ENCODE assay signal across 8 cellular contexts in genomic region chr19:45691516-45692186, GRCh38. TPM values are rescaled to one million over a fixed set of nuclear protein-coding genes. Genes with fewer than 3 reads are reported as not detected.
DNase-seq lines count a peak whose midpoint lies in the region; ATAC-seq and TF ChIP-seq lines count a peak whose summit lies in the region.

TSS of gene SNRPD2 (minus strand) at chr19:45691953. CDS start at chr19:45691888, 65 bp downstream.

- H3K36me3 Mint-ChIP-seq in activated T-cell treated with anti-CD3 and anti-CD28 coated beads, Interleukin-2, amount 50 U/mL, for 72 hours (ENCODE audit: insufficient read depth in 2 of 2): peaks cover 7 to 25% of the 10 kb centered on the region in 2 donors

- H3K27me3 ChIP-seq in esophagus muscularis mucosa (no peaks in the 10 kb centered on the region), muscle layer of duodenum (ENCODE audit: low read depth, low read length) (no peaks in the 10 kb centered on the region)

- H3K36me3 ChIP-seq in esophagus muscularis mucosa: peaks cover 16 to 39% (median 31%) of the 10 kb centered on the region in 4 donors
- H3K36me3 ChIP-seq in muscle layer of duodenum (ENCODE audit: control insufficient read depth in 1 of 2, insufficient read depth in 2 of 2, low read length in 2 of 2): peaks cover 16 to 35% of the 10 kb centered on the region in 2 donors

- H3K9me3 ChIP-seq in esophagus muscularis mucosa (no peaks in the 10 kb centered on the region), muscle layer of duodenum (ENCODE audit: control insufficient read depth in 1 of 2, low read length in 2 of 2) (no peaks in the 10 kb centered on the region)

- H3K4me3 ChIP-seq in esophagus muscularis mucosa (peak within 1 kb of the TSS; percentile 65 to 78 (median 73)), muscle layer of duodenum (ENCODE audit: low read depth in 1 of 2, low read length in 2 of 2) (peak within 1 kb of the TSS; percentile 83 to 89)

- 2% methylated on average over 25 of the region's 36 CpGs for WGBS in esophagus muscularis mucosa

- peak within 1 kb of the TSS; percentile 95 for H3K27ac Mint-ChIP-seq in activated T-cell treated with anti-CD3 and anti-CD28 coated beads, Interleukin-2, amount 50 U/mL, for 72 hours

- no peaks in the 10 kb centered on the region for H3K9me3 Mint-ChIP-seq in activated T-cell treated with anti-CD3 and anti-CD28 coated beads, Interleukin-2, amount 50 U/mL, for 72 hours

- peak; percentile 87 for DNase-seq in DMS153 (lab: John Stamatoyannopoulos, UW)
- DNase-seq in HuH-7 (ENCODE audit: low spot score): peak; percentile 87
- DNase-seq in OCI-M2 (lab: John Stamatoyannopoulos, UW; ENCODE audit: unreplicated experiment): peak; percentile 99
- DNase-seq in activated T-cell treated with anti-CD3 and anti-CD28 coated beads, Interleukin-2, amount 50 U/mL, for 72 hours: peak; percentile 94 to 95
- peak; percentile 98 for DNase-seq in esophagus muscularis mucosa (ENCODE audit: extremely low spot score)
- peak; percentile 90 for DNase-seq in stimulated activated CD8-positive, alpha-beta memory T cell treated with anti-CD3 and anti-CD28 coated beads, Interleukin-7, amount 100 ng/mL, for 24 hours (ENCODE audit: low read depth)

- no peaks in the 10 kb centered on the region for H3K27me3 Mint-ChIP-seq in activated T-cell treated with anti-CD3 and anti-CD28 coated beads, Interleukin-2, amount 50 U/mL, for 72 hours (ENCODE audit: low read depth)

- intact Hi-C loops in esophagus muscularis mucosa (cut with DNase I): loop anchor here (2.0 kb wide), 1 partner anchor 75 kb away; no protein-coding TSS in a partner anchor

- peaks cover 30% of the 10 kb centered on the region for H3K4me1 Mint-ChIP-seq in activated T-cell treated with anti-CD3 and anti-CD28 coated beads, Interleukin-2, amount 50 U/mL, for 72 hours (ENCODE audit: low read depth)

- TF ChIP-seq CTCF in esophagus muscularis mucosa (IDR thresholded peaks at IDR 0.05): no peak

- peak; percentile 48 for ATAC-seq in GM21526 (IDR thresholded peaks at IDR 0.05; ENCODE audit: low FRiP score, unreplicated experiment)
- peak; percentile 61 for ATAC-seq in activated T-cell treated with anti-CD3 and anti-CD28 coated beads, Interleukin-2, amount 50 U/mL, for 72 hours (replicated peaks in 1 of 2)

- no peak for TF ChIP-seq EP300 in esophagus muscularis mucosa (IDR thresholded peaks at IDR 0.05)

- H3K4me3 Mint-ChIP-seq in activated T-cell treated with anti-CD3 and anti-CD28 coated beads, Interleukin-2, amount 50 U/mL, for 72 hours: peak within 1 kb of the TSS; percentile 86 to 97

- peaks cover 7 to 26% (median 20%) of the 10 kb centered on the region in 4 donors for H3K4me1 ChIP-seq in esophagus muscularis mucosa
- peaks cover 0 to 8% of the 10 kb centered on the region in 2 donors for H3K4me1 ChIP-seq in muscle layer of duodenum (ENCODE audit: control insufficient read depth in 1 of 2, insufficient read depth in 2 of 2, low read length in 2 of 2)

- TF ChIP-seq POLR2A in esophagus muscularis mucosa (IDR thresholded peaks at IDR 0.05; ENCODE audit: low read depth): peak; percentile 58

- H3K27ac ChIP-seq in esophagus muscularis mucosa (replicated peaks in 1 of 4): peak within 1 kb of the TSS; percentile 86 to 96 (median 92)
- peak within 1 kb of the TSS; percentile 91 for H3K27ac ChIP-seq in muscle layer of duodenum (ENCODE audit: low read length)

RNA-seq across cellular contexts. Expression of gene SNRPD2, which starts in this region (rescaled TPM):
- 100 to 1,000 TPM; 449 to 481 TPM for total RNA-seq in activated T-cell treated with anti-CD3 and anti-CD28 coated beads, Interleukin-2, amount 50 U/mL, for 72 hours
- 100 to 1,000 TPM; 107 to 167 (median 139) TPM for total RNA-seq in esophagus muscularis mucosa

Comparison
In these comparisons a context has a peak if more than half of its experiments do, and no peak if none do; other contexts are left out.
1. Peak in every context shown above with its lines: DNase-seq, ATAC-seq, H3K4me3 ChIP-seq and H3K27ac ChIP-seq.